In genomic region chr5:10479226-10479721, GRCh38 we compare ENCODE assay signal across 12 cellular contexts. TPM values are rescaled to one million over a fixed set of nuclear protein-coding genes. Genes with fewer than 3 reads are reported as not detected.
A peak's percentile ranks its signal among the peaks of the same experiment; 100 is the strongest.
DNase-seq lines count a peak whose midpoint lies in the region; TF ChIP-seq lines count a peak whose summit lies in the region.
"Had no signal": no experiment of that assay in that cellular context is flagged by ENCODE, and none has a peak within 500 bp of the region (broad histone marks: within the 10 kb centered on the region; RNA-seq: fewer than 3 reads in every experiment).

No MANE protein-coding gene starts in this region.

- H3K9me3 ChIP-seq in BE2C (no peaks in the 10 kb centered on the region), A673 (ENCODE audit: low read depth, low read length, poor library complexity, severe bottlenecking) (no peaks in the 10 kb centered on the region)

- TF ChIP-seq CTCF in BE2C (IDR thresholded peaks at IDR 0.05; ENCODE audit: low read depth, low read length) (no peak), A673 (conservative IDR thresholded peaks at IDR 0.05; ENCODE audit: low read depth, low read length) (no peak)

- CTCF ChIA-PET in A673 (lab: Charles Lee): no interaction called here

- no peaks in the 10 kb centered on the region for H3K27me3 ChIP-seq in BE2C
- no peaks in the 10 kb centered on the region for H3K27me3 ChIP-seq in A673 (replicated peaks; ENCODE audit: insufficient read depth, low read depth, low read length, poor library complexity)

- no peak overlapping the region for H3K27ac ChIP-seq in A673 (ENCODE audit: low read depth, low read length, poor library complexity, severe bottlenecking)

- DNase-seq in COLO668 (lab: John Stamatoyannopoulos, UW; ENCODE audit: unreplicated experiment) (peak; percentile 20), LoVo (ENCODE audit: low spot score) (peak; percentile 93), amniotic epithelial cell (ENCODE audit: low read depth) (peak; percentile 75), kidney tubule cell (ENCODE audit: low spot score) (peak; percentile 92), DMS53 (lab: John Stamatoyannopoulos, UW) (no peak), BE2C (no peak), A673 (ENCODE audit: low spot score) (no peak)
- DNase-seq in activated CD4-positive, alpha-beta T cell treated with anti-CD3 and anti-CD28 coated beads for 48 hours: no peak
- DNase-seq: activated CD8-positive, alpha-beta memory T cell treated with anti-CD3 and anti-CD28 coated beads, Interleukin-2, amount 50 U/mL, for 4 hours; central memory CD4-positive, alpha-beta T cell; MV-4-11 had no signal

- H3K36me3 ChIP-seq in BE2C (no peaks in the 10 kb centered on the region), A673 (ENCODE audit: insufficient read depth, low read length, poor library complexity, severe bottlenecking) (no peaks in the 10 kb centered on the region)

- no peaks in the 10 kb centered on the region for H3K4me1 ChIP-seq in BE2C
- H3K4me1 ChIP-seq in A673 (ENCODE audit: insufficient read depth, low read length, poor library complexity, severe bottlenecking): no peaks in the 10 kb centered on the region

- POLR2A ChIA-PET in A673 (lab: Charles Lee; ENCODE audit: low non-redundant PET): no interaction called here

- intact Hi-C loops in A673 (cut with micrococcal nuclease; ENCODE audit: unreplicated experiment): no loop called here

- no peak overlapping the region for H3K4me3 ChIP-seq in BE2C (ENCODE audit: low read depth, low read length)
- H3K4me3 ChIP-seq in A673 (ENCODE audit: low read depth, low read length, poor library complexity, severe bottlenecking): no peak overlapping the region

- no TSS peak for BruUV-seq in A673 (replicated peaks; lab: Mats Ljungman, UMichigan)

RNA-seq across cellular contexts. Expression of gene ROPN1L, which starts 37.6 kb away (rescaled TPM):
- not detected for polyA plus RNA-seq in BE2C (2012; ENCODE audit: insufficient read depth, insufficient read length, low read depth)
- 0.24 and 0.39 TPM in 2 replicates for total RNA-seq in A673 (2021)
- total RNA-seq: skeletal muscle tissue had no signal

Comparison
In these comparisons a context has a peak if more than half of its experiments do, and no peak if none do; other contexts are left out.
1. DNase-seq: peak in COLO668 (single experiment), LoVo (single experiment), amniotic epithelial cell (single experiment) and kidney tubule cell (single experiment); none in DMS53 (single experiment), BE2C (single experiment), A673 (single experiment) and activated CD4-positive, alpha-beta T cell treated with anti-CD3 and anti-CD28 coated beads for 48 hours (single experiment).